ENCODE assay signal across 22 cellular contexts in genomic region chr4:168537086-168537485, GRCh38.
"Had no signal": no experiment of that assay in that cellular context is flagged by ENCODE, and none has a peak within 500 bp of the region (broad histone marks: within the 10 kb centered on the region; RNA-seq: fewer than 3 reads in every experiment).

No MANE protein-coding gene starts in this region.

- H3K9me3 ChIP-seq: breast epithelium had no signal

- ATAC-seq: activated CD8-positive, alpha-beta T cell treated with anti-CD3 and anti-CD28 coated beads, Interleukin-2, amount 10 ng/mL, durations not matched to agents 7 days and 5 days; T-helper 17 cell; WTC11 had no signal

- H3K36me3 ChIP-seq: breast epithelium had no signal

- H3K27ac ChIP-seq: breast epithelium had no signal

- H3K27me3 ChIP-seq: breast epithelium had no signal

- DNase-seq: activated CD4-positive, alpha-beta T cell treated with anti-CD3 and anti-CD28 coated beads for 48 hours; activated CD4-positive, alpha-beta T cell treated with anti-CD3 and anti-CD28 coated beads, Interleukin-2, amount 50 U/mL, for 4 hours; activated CD4-positive, CD25-positive, alpha-beta regulatory T cell treated with anti-CD3 and anti-CD28 coated beads, Interleukin-2, amount 50 U/mL, for 72 hours; activated CD8-positive, alpha-beta memory T cell treated with anti-CD3 and anti-CD28 coated beads, Interleukin-2, amount 50 U/mL, for 48 hours; activated CD8-positive, alpha-beta T cell treated with anti-CD3 and anti-CD28 coated beads, Interleukin-2, amount 10 ng/mL, durations not matched to agents 7 days and 5 days; activated naive CD4-positive, alpha-beta T cell treated with anti-CD3 and anti-CD28 coated beads, Interleukin-2, amount 50 U/mL, for 16 hours; activated naive CD8-positive, alpha-beta T cell treated with anti-CD3 and anti-CD28 coated beads, Interleukin-2, amount 10 ng/mL, durations not matched to agents 7 days and 5 days; activated T-cell treated with anti-CD3 and anti-CD28 coated beads, Interleukin-2, amount 50 U/mL, for 1 hour; aorta; central memory CD4-positive, alpha-beta T cell; Kasumi-1; NCI-H1048; NCI-H146; NCI-H187 treated with DMSO at 0.1 percent for 48 hours; NCI-H2081 treated with DMSO at 0.1 percent for 48 hours; NCI-H524; SHP77 treated with DMSO at 0.1 percent for 48 hours; T-helper 17 cell; T-helper 9 cell had no signal

- FAIRE-seq: RCC 7860 had no signal

- H3K27ac Mint-ChIP-seq: activated CD8-positive, alpha-beta T cell treated with anti-CD3 and anti-CD28 coated beads, Interleukin-2, amount 10 ng/mL, durations not matched to agents 7 days and 5 days; activated naive CD8-positive, alpha-beta T cell treated with anti-CD3 and anti-CD28 coated beads, Interleukin-2, amount 10 ng/mL, durations not matched to agents 7 days and 5 days; T-helper 17 cell; WTC11 had no signal

- H3K4me1 ChIP-seq: breast epithelium had no signal

- H3K4me3 Mint-ChIP-seq: activated CD8-positive, alpha-beta T cell treated with anti-CD3 and anti-CD28 coated beads, Interleukin-2, amount 10 ng/mL, durations not matched to agents 7 days and 5 days; activated naive CD8-positive, alpha-beta T cell treated with anti-CD3 and anti-CD28 coated beads, Interleukin-2, amount 10 ng/mL, durations not matched to agents 7 days and 5 days; T-helper 17 cell; WTC11 had no signal

- H3K9me3 Mint-ChIP-seq: activated naive CD8-positive, alpha-beta T cell treated with anti-CD3 and anti-CD28 coated beads, Interleukin-2, amount 10 ng/mL, durations not matched to agents 7 days and 5 days; WTC11 had no signal

- H3K36me3 Mint-ChIP-seq: activated naive CD8-positive, alpha-beta T cell treated with anti-CD3 and anti-CD28 coated beads, Interleukin-2, amount 10 ng/mL, durations not matched to agents 7 days and 5 days; WTC11 had no signal
